In the genomic region with DNA sequence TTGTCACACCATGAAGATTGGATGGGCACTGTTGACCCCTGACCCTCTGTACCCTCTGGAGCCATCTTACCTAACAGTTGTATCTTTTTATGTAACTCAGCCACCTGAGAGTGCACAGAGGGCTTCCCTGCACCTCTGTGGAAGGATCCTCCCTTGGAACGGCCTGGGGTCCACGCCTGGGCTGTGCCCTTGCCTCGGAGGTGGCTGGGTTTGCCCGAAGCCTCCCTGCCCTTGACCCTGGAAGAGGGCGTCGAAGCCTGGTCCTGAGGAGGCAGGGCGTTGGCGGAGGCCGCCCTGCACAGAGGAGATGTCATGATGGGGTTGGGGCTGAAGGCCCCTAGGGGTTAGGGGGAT, we compare ENCODE assay signal across 8 cellular contexts. TPM values are rescaled to one million over a fixed set of nuclear protein-coding genes. Genes with fewer than 3 reads are reported as not detected.
A peak's percentile ranks its signal among the peaks of the same experiment; 100 is the strongest.
DNase-seq lines count a peak whose midpoint lies in the region; TF ChIP-seq lines count a peak whose summit lies in the region.

No MANE protein-coding gene starts in this region.

- H3K36me3 Mint-ChIP-seq in activated naive CD4-positive, alpha-beta T cell treated with anti-CD3 and anti-CD28 coated beads for 36 hours (ENCODE audit: low read depth), result peaks cover 25% of the 10 kb centered on the region

- peaks cover 22% of the 10 kb centered on the region for H3K4me1 Mint-ChIP-seq in activated naive CD4-positive, alpha-beta T cell treated with anti-CD3 and anti-CD28 coated beads for 36 hours (ENCODE audit: low read depth)

- peaks cover 22% of the 10 kb centered on the region for H3K79me2 ChIP-seq in MM.1S (ENCODE audit: low read length)
- peaks cover 23% of the 10 kb centered on the region for H3K79me2 ChIP-seq in parathyroid adenoma

- H3K36me3 ChIP-seq in MM.1S (replicated peaks; ENCODE audit: insufficient read depth, low read length), result no peaks in the 10 kb centered on the region
- H3K36me3 ChIP-seq in endocrine pancreas (ENCODE audit: control insufficient read depth, insufficient read depth, low read length), result no peaks in the 10 kb centered on the region
- H3K36me3 ChIP-seq in parathyroid adenoma (ENCODE audit: control insufficient read depth, insufficient read depth, low read length), result no peaks in the 10 kb centered on the region

- no peaks in the 10 kb centered on the region for H3F3A ChIP-seq in MM.1S (ENCODE audit: insufficient read depth, low read length)

- H3K9me2 ChIP-seq in MM.1S (replicated peaks; ENCODE audit: insufficient read depth, low read length), result no peaks in the 10 kb centered on the region

- H3K4me2 ChIP-seq in MM.1S (ENCODE audit: low read depth, low read length) (peak overlapping the region; percentile 88), parathyroid adenoma (ENCODE audit: low read length) (peak overlapping the region; percentile 57)

- H3K9me3 Mint-ChIP-seq in activated naive CD4-positive, alpha-beta T cell treated with anti-CD3 and anti-CD28 coated beads for 36 hours, result no peaks in the 10 kb centered on the region

- H3K27ac ChIP-seq in MM.1S (ENCODE audit: low read length) (peak overlapping the region; percentile 69; the same call in 1 of the 2 replicates), parathyroid adenoma (peak overlapping the region; percentile 96)

- intact Hi-C loops in activated naive CD4-positive, alpha-beta T cell treated with anti-CD3 and anti-CD28 coated beads for 36 hours (cut with micrococcal nuclease), result loop anchor here (1.0 kb wide), 8 partner anchors 48 to 345 kb away; partner anchors contain the start of genes CCDC159, ECSIT, LDLR and SPC24

- peaks cover 16% of the 10 kb centered on the region; the same call in 1 of the 2 replicates for H3K27me3 ChIP-seq in MM.1S (replicated peaks; ENCODE audit: insufficient read depth, low read length)
- H3K27me3 ChIP-seq in endocrine pancreas (ENCODE audit: control insufficient read depth, insufficient read depth, low read length), result no peaks in the 10 kb centered on the region
- H3K27me3 ChIP-seq in parathyroid adenoma (ENCODE audit: control insufficient read depth, insufficient read depth, low read length), result no peaks in the 10 kb centered on the region

- DNase-seq in activated naive CD4-positive, alpha-beta T cell treated with anti-CD3 and anti-CD28 coated beads for 36 hours, result no peak
- no peak for DNase-seq in activated naive CD4-positive, alpha-beta T cell treated with Interleukin-2 at 50 U/mL for 16 hours
- DNase-seq in MM.1S (no peak), NCI-H526 treated with DMSO at 0.1 percent for 48 hours (lab: John Stamatoyannopoulos, UW) (no peak), NCI-H2029 treated with DMSO at 0.1 percent for 48 hours (lab: John Stamatoyannopoulos, UW) (no peak)
- no peak for DNase-seq in activated effector memory CD4-positive, alpha-beta T cell treated with Interleukin-2 at 50 U/mL for 16 hours

- H3K4me3 Mint-ChIP-seq in activated naive CD4-positive, alpha-beta T cell treated with anti-CD3 and anti-CD28 coated beads for 36 hours, result peak overlapping the region; percentile 100

- peak overlapping the region; percentile 93 for H3K27ac Mint-ChIP-seq in activated naive CD4-positive, alpha-beta T cell treated with anti-CD3 and anti-CD28 coated beads for 36 hours

- no peaks in the 10 kb centered on the region; the same call in 1 of the 2 replicates for H3K4me1 ChIP-seq in MM.1S (ENCODE audit: low read length)
- no peaks in the 10 kb centered on the region for H3K4me1 ChIP-seq in endocrine pancreas (ENCODE audit: control insufficient read depth, insufficient read depth, low read length)
- H3K4me1 ChIP-seq in parathyroid adenoma, result peaks cover 11% of the 10 kb centered on the region

- H3K4me3 ChIP-seq in MM.1S (ENCODE audit: low read length) (peak overlapping the region; percentile 89), endocrine pancreas (ENCODE audit: control insufficient read depth, insufficient read depth, low read length) (peak overlapping the region; percentile 27), parathyroid adenoma (ENCODE audit: low read depth, low read length) (peak overlapping the region; percentile 51)

- CTCF ChIA-PET in activated naive CD4-positive, alpha-beta T cell treated with anti-CD3 and anti-CD28 coated beads for 36 hours (lab: Charles Lee), result interaction anchor here (1.0 to 1.4 kb wide), 4 partner anchors 9 to 58 kb away, joined by 3 to 6 read pairs (median 4); no protein-coding TSS in a partner anchor

- no peaks in the 10 kb centered on the region for H3K27me3 Mint-ChIP-seq in activated naive CD4-positive, alpha-beta T cell treated with anti-CD3 and anti-CD28 coated beads for 36 hours (ENCODE audit: low read depth)

- peak overlapping the region; percentile 87 for H2AFZ ChIP-seq in MM.1S (ENCODE audit: low read length)
- H2AFZ ChIP-seq in parathyroid adenoma, result peak overlapping the region; percentile 100

- H3K9me3 ChIP-seq in MM.1S (replicated peaks; ENCODE audit: insufficient read depth, low read length), result no peaks in the 10 kb centered on the region
- H3K9me3 ChIP-seq in endocrine pancreas (ENCODE audit: control insufficient read depth, low read length), result no peaks in the 10 kb centered on the region
- no peaks in the 10 kb centered on the region for H3K9me3 ChIP-seq in parathyroid adenoma (ENCODE audit: control insufficient read depth, low read length)

- H4K20me1 ChIP-seq in MM.1S (ENCODE audit: insufficient read depth, low read length), result no peaks in the 10 kb centered on the region

- H3K9ac ChIP-seq in MM.1S (ENCODE audit: low read length) (peak overlapping the region; percentile 37; the same call in 1 of the 2 replicates), endocrine pancreas (ENCODE audit: control insufficient read depth, insufficient read depth, low read length) (peak overlapping the region; percentile 68), parathyroid adenoma (no peak overlapping the region)

- TF ChIP-seq CTCF in MM.1S (IDR thresholded peaks at IDR 0.05; ENCODE audit: low read length) (no peak), parathyroid adenoma (IDR thresholded peaks at IDR 0.05) (no peak)

RNA-seq across cellular contexts. Expression of gene ODAD3, which starts 0.2 kb away (rescaled TPM):
- under 1 TPM; 0.15 to 0.19 TPM for total RNA-seq in activated naive CD4-positive, alpha-beta T cell treated with anti-CD3 and anti-CD28 coated beads for 36 hours

RNA-seq across cellular contexts. Expression of gene PRKCSH, which starts 0.8 kb away (rescaled TPM):
- 100 to 1,000 TPM; 234 to 237 TPM for total RNA-seq in activated naive CD4-positive, alpha-beta T cell treated with anti-CD3 and anti-CD28 coated beads for 36 hours

RNA-seq across cellular contexts. Expression of gene RGL3, which starts 15.6 kb away (rescaled TPM):
- total RNA-seq in activated naive CD4-positive, alpha-beta T cell treated with anti-CD3 and anti-CD28 coated beads for 36 hours, result not detected

RNA-seq across cellular contexts. Expression of gene ELAVL3, which starts 46.2 kb away (rescaled TPM):
- not detected for total RNA-seq in activated naive CD4-positive, alpha-beta T cell treated with anti-CD3 and anti-CD28 coated beads for 36 hours

RNA-seq across cellular contexts. Expression of gene EPOR, which starts 50.6 kb away (rescaled TPM):
- 1 to 10 TPM; 3.9 to 4.3 TPM for total RNA-seq in activated naive CD4-positive, alpha-beta T cell treated with anti-CD3 and anti-CD28 coated beads for 36 hours

Comparison
In these comparisons a context has a peak if more than half of its experiments do, and no peak if none do; other contexts are left out.
1. H3K4me3 ChIP-seq: peak in every context shown above with its lines; median percentile 89 in MM.1S; 51 in parathyroid adenoma; 27 in endocrine pancreas.